ENCODE assay signal across 10 cellular contexts in genomic region chr22:46660604-46661201, GRCh38. TPM values are rescaled to one million over a fixed set of nuclear protein-coding genes. Genes with fewer than 3 reads are reported as not detected.
DNase-seq lines count a peak whose midpoint lies in the region; ATAC-seq and TF ChIP-seq lines count a peak whose summit lies in the region.
"Had no signal": no experiment of that assay in that cellular context is flagged by ENCODE, and none has a peak within 500 bp of the region (broad histone marks: within the 10 kb centered on the region; RNA-seq: fewer than 3 reads in every experiment).

No MANE protein-coding gene starts in this region.

- H3K4me1 ChIP-seq in left ventricle myocardium inferior (peaks cover 66% of the 10 kb centered on the region), upper lobe of right lung (no peaks in the 10 kb centered on the region), testis (no peaks in the 10 kb centered on the region)

- TF ChIP-seq CTCF in VCaP (conservative IDR thresholded peaks at IDR 0.05), result peak; percentile 34
- TF ChIP-seq CTCF in left ventricle myocardium inferior (IDR thresholded peaks at IDR 0.05; ENCODE audit: borderline replicate concordance), result no peak
- TF ChIP-seq CTCF in upper lobe of right lung (IDR thresholded peaks at IDR 0.05), result no peak
- no peak for TF ChIP-seq CTCF in testis (IDR thresholded peaks at IDR 0.05)

- intact Hi-C loops in left ventricle myocardium inferior (cut with micrococcal nuclease), result no loop called here
- intact Hi-C loops in upper lobe of right lung (cut with DNase I), result no loop called here
- intact Hi-C loops in testis (cut with DNase I; ENCODE audit: low total_unique reads), result no loop called here

- H3K27me3 ChIP-seq in left ventricle myocardium inferior (ENCODE audit: low read depth) (no peaks in the 10 kb centered on the region), upper lobe of right lung (no peaks in the 10 kb centered on the region), testis (no peaks in the 10 kb centered on the region)

- H3K36me3 ChIP-seq in left ventricle myocardium inferior (peaks cover 43% of the 10 kb centered on the region), upper lobe of right lung (peaks cover 17% of the 10 kb centered on the region), testis (ENCODE audit: low read depth, missing control alignments) (no peaks in the 10 kb centered on the region)

- H3K4me3 ChIP-seq in left ventricle myocardium inferior (no peak overlapping the region), upper lobe of right lung (no peak overlapping the region), testis (no peak overlapping the region)

- peak; percentile 17 for DNase-seq in stimulated activated naive CD4-positive, alpha-beta T cell treated with Interleukin-2 at 50 U/mL for 16 hours (lab: John Stamatoyannopoulos, UW)
- no peak for DNase-seq in stimulated activated naive CD4-positive, alpha-beta T cell (lab: John Stamatoyannopoulos, UW)
- DNase-seq in left ventricle myocardium inferior (no peak), upper lobe of right lung (no peak), testis (no peak), OCI-M2 (lab: John Stamatoyannopoulos, UW; ENCODE audit: unreplicated experiment) (no peak), epidermal melanocyte (ENCODE audit: insufficient read length, low spot score) (no peak)
- DNase-seq: aorta, GOT3 had no signal

- TF ChIP-seq POLR2A in testis (IDR thresholded peaks at IDR 0.05), result no peak

- 63 to 70% methylated on average over 10 to 11 of the region's 11 CpGs for WGBS in testis, 2 donors

- H3K9me3 ChIP-seq in left ventricle myocardium inferior (replicated peaks) (no peaks in the 10 kb centered on the region), upper lobe of right lung (no peaks in the 10 kb centered on the region), testis (no peaks in the 10 kb centered on the region)

- ATAC-seq in upper lobe of right lung, result peak; percentile 20

- H3K27ac ChIP-seq in VCaP (peak overlapping the region; percentile 61), left ventricle myocardium inferior (replicated peaks) (peak overlapping the region; percentile 27), upper lobe of right lung (no peak overlapping the region), testis (no peak overlapping the region)

RNA-seq across cellular contexts. Expression of gene GRAMD4, which starts 40.5 kb away (rescaled TPM):
- 77.6 TPM for total RNA-seq in left ventricle myocardium inferior
- total RNA-seq in upper lobe of right lung, result 71.4 TPM
- 10 to 100 TPM; 61.2 to 81.5 TPM for total RNA-seq in testis
- 20.8 TPM for polyA plus RNA-seq in testis (ENCODE audit: insufficient read depth, low read depth, low replicate concordance)

Comparison
In these comparisons a context has a peak if more than half of its experiments do, and no peak if none do; other contexts are left out.
1. H3K27ac ChIP-seq: peak in VCaP (single experiment) and left ventricle myocardium inferior (single experiment); none in upper lobe of right lung (single experiment) and testis (0 of 2).